ENCODE assay signal across 1 cellular context in genomic region chr6:37174196-37174514, GRCh38.
TF ChIP-seq lines count a peak whose summit lies in the region.

No MANE protein-coding gene starts in this region.

TF ChIP-seq in K562, 482 proteins besides CTCF, POLR2A, EP300 and RAD21 (continues in another document):
- TF ChIP-seq PRDM10 (IDR thresholded peaks at IDR 0.05; ENCODE audit: partially characterized antibody) (no peak), CREB5 (CRISPR knock-in tag; IDR thresholded peaks at IDR 0.05) (no peak), ZBED1 (IDR thresholded peaks at IDR 0.05) (peak; percentile 72; the same call in 1 of the 2 replicates), CREB1 (IDR thresholded peaks at IDR 0.05) (no peak), CREB1 (CRISPR knock-in tag; IDR thresholded peaks at IDR 0.05) (no peak), MTA2 (IDR thresholded peaks at IDR 0.05; ENCODE audit: low read depth) (no peak), ZBTB1 (CRISPR knock-in tag; IDR thresholded peaks at IDR 0.05; ENCODE audit: borderline replicate concordance, low read depth) (no peak), POLR2AphosphoS2 (IDR thresholded peaks at IDR 0.05; ENCODE audit: low read length) (no peak), DNMT1 (IDR thresholded peaks at IDR 0.05) (no peak), ZNF511 (CRISPR knock-in tag; IDR thresholded peaks at IDR 0.05) (no peak), ETV5 (CRISPR knock-in tag; IDR thresholded peaks at IDR 0.05; ENCODE audit: low read depth) (0 out of 2 replicates have a peak, but pooled peaks have one; percentile 16), PRPF4 (IDR thresholded peaks at IDR 0.05; ENCODE audit: insufficient read depth, low read depth, low read length, poor library complexity, severe bottlenecking) (no peak), ILF3 (IDR thresholded peaks at IDR 0.05; ENCODE audit: borderline replicate concordance) (no peak), HMG20A (CRISPR knock-in tag; conservative IDR thresholded peaks at IDR 0.05) (no peak), MXD1 (CRISPR knock-in tag; IDR thresholded peaks at IDR 0.05; ENCODE audit: borderline replicate concordance, poor library complexity, severe bottlenecking) (no peak), ZNF175 (CRISPR knock-in tag; IDR thresholded peaks at IDR 0.05; ENCODE audit: low read depth) (0 out of 2 replicates have a peak, but pooled peaks have one; percentile 4), IRF9 (tag; IDR thresholded peaks at IDR 0.05) (no peak), ELK3 (CRISPR knock-in tag; IDR thresholded peaks at IDR 0.05) (no peak), CUX1 (CRISPR knock-in tag; IDR thresholded peaks at IDR 0.05) (no peak), HINFP (tag; conservative IDR thresholded peaks at IDR 0.05; ENCODE audit: low read depth) (no peak), FOXJ3 (CRISPR knock-in tag; IDR thresholded peaks at IDR 0.05) (no peak), MTF1 (CRISPR knock-in tag; IDR thresholded peaks at IDR 0.05; ENCODE audit: borderline replicate concordance) (no peak), HMGN3 (IDR thresholded peaks at IDR 0.05; ENCODE audit: borderline replicate concordance, extremely low read depth, insufficient read length, low read depth, low read length) (no peak), MECOM (CRISPR knock-in tag; IDR thresholded peaks at IDR 0.05) (no peak), PHF8 (IDR thresholded peaks at IDR 0.05; ENCODE audit: borderline replicate concordance, low read length) (peak; percentile 2; the same call in 1 of the 2 replicates), CBX8 (IDR thresholded peaks at IDR 0.05; ENCODE audit: borderline replicate concordance, extremely low read depth, low read depth, low read length, poor library complexity, severe bottlenecking) (no peak), SP2 (IDR thresholded peaks at IDR 0.05; ENCODE audit: extremely low read depth, low read depth, low read length, poor library complexity, severe bottlenecking) (no peak), ZNF589 (CRISPR knock-in tag; IDR thresholded peaks at IDR 0.05; ENCODE audit: low read depth) (peak; percentile 18; the same call in 1 of the 2 replicates), XRCC4 (IDR thresholded peaks at IDR 0.05; ENCODE audit: extremely low read depth, insufficient read depth, insufficient read length) (no peak), LARP7 (IDR thresholded peaks at IDR 0.05) (no peak), SREBF2 (CRISPR knock-in tag; IDR thresholded peaks at IDR 0.05) (no peak), KDM1A (IDR thresholded peaks at IDR 0.05) (no peak), E2F3 (CRISPR knock-in tag; IDR thresholded peaks at IDR 0.05) (no peak), ZFX (CRISPR knock-in tag; IDR thresholded peaks at IDR 0.05) (peak; percentile 29; the same call in 1 of the 2 replicates), ZNF133 (CRISPR knock-in tag; IDR thresholded peaks at IDR 0.05) (no peak), MYBL2 (IDR thresholded peaks at IDR 0.05; ENCODE audit: low read depth) (no peak), MYBL2 (CRISPR knock-in tag; IDR thresholded peaks at IDR 0.05; ENCODE audit: borderline replicate concordance) (no peak), NELFE (IDR thresholded peaks at IDR 0.05; ENCODE audit: insufficient read depth, insufficient read length) (no peak), FOXP1 (CRISPR knock-in tag; IDR thresholded peaks at IDR 0.05) (no peak), CTCFL (IDR thresholded peaks at IDR 0.05; ENCODE audit: borderline replicate concordance, insufficient read depth, low read depth, low read length, poor library complexity, severe bottlenecking) (no peak), KAT7 (CRISPR knock-in tag; IDR thresholded peaks at IDR 0.05; ENCODE audit: borderline replicate concordance) (no peak), COPS2 (conservative IDR thresholded peaks at IDR 0.05) (no peak), NCOA2 (IDR thresholded peaks at IDR 0.05; ENCODE audit: partially characterized antibody in 2 of 2) (no peak), RB1 (IDR thresholded peaks at IDR 0.05; ENCODE audit: low read depth) (no peak), CBX3 (IDR thresholded peaks at IDR 0.05; ENCODE audit: borderline replicate concordance in 1 of 2, low read length in 2 of 2) (no peak), DACH1 (IDR thresholded peaks at IDR 0.05; ENCODE audit: partially characterized antibody) (no peak), ZEB2 (IDR thresholded peaks at IDR 0.05) (0 out of 2 replicates have a peak, but pooled peaks have one; percentile 1), FOXA3 (CRISPR knock-in tag; conservative IDR thresholded peaks at IDR 0.05 in 1 of 2, IDR thresholded peaks at IDR 0.05 in 1 of 2) (no peak), NCOA6 (IDR thresholded peaks at IDR 0.05) (no peak), NFIC (IDR thresholded peaks at IDR 0.05) (no peak), SRF (CRISPR knock-in tag; IDR thresholded peaks at IDR 0.05) (no peak), ELF4 (CRISPR knock-in tag; IDR thresholded peaks at IDR 0.05) (0 out of 2 replicates have a peak, but pooled peaks have one; percentile 11)
